8 cellular contexts compared by ENCODE assay signal in the genomic region with DNA sequence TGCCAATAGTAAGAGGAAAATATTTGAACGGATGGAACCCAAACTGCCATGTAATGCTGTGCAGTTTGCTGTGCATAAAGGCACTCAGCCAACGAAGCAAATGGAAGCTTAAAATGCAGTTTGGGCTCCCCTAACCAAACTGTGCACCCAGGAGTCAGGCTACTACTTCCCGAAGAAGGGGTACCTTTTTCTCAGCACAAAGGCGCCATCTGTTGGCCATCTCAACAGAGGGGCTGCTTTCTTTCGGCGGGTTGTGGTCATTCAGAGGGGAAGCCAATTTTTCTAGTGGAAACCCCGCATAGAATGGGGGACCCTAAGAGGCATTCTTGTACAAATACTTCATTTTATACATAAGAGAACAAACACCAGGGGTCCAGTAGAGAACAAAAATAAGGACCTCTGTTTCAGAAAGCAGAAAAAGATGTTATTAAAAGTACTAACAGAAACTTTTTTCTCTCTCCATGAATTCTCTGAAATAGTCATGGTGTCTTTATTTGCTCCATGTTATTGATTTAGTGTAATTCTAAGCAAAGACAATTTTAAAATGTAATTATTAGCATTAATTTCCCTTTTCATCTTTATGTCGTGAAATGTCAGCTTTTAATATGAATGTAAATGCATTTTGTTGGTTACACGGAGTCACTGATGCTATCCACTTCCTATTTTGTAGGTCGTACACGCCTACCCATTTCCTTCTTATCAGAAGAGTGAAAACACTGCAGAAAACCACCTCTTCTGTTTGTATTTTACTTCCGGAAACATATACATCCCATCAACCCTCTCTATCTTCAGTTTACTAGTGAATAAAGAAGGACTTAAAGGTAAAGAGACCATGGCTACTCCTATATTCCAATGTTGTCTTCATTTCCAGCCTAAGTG.
DNase-seq lines count a peak whose midpoint lies in the region; ATAC-seq lines count a peak whose summit lies in the region.

No MANE protein-coding gene starts in this region.

- no peak for ATAC-seq in GM18502 (IDR thresholded peaks at IDR 0.05; ENCODE audit: poor library complexity, unreplicated experiment)

- DNase-seq in stimulated activated CD4-positive, alpha-beta T cell treated with anti-CD3 and anti-CD28 coated beads, Interleukin-15, amount 100 ng/mL, for 24 hours: peak; percentile 21
- DNase-seq in stimulated activated CD4-positive, alpha-beta T cell treated with anti-CD3 and anti-CD28 coated beads, Interleukin-4, amount 100 ng/mL, for 24 hours: no peak
- DNase-seq in NCI-H2171 treated with DMSO at 0.1 percent for 48 hours (lab: John Stamatoyannopoulos, UW) (peak; percentile 79), amygdala (lab: John Stamatoyannopoulos, UW) (peak in 53 of 56 donors; percentile 3 to 89 (median 53)), iPS-NIHi11 (ENCODE audit: low spot score) (peak; percentile 76), stromal cell of bone marrow (ENCODE audit: low read depth) (peak; percentile 22), mesenteric fat pad (ENCODE audit: low spot score) (no peak)

Comparison
In these comparisons a context has a peak if more than half of its experiments do, and no peak if none do; other contexts are left out.
1. DNase-seq: peak in stimulated activated CD4-positive, alpha-beta T cell treated with anti-CD3 and anti-CD28 coated beads, Interleukin-15, amount 100 ng/mL, for 24 hours (single experiment), NCI-H2171 treated with DMSO at 0.1 percent for 48 hours (single experiment), amygdala (53 of 56), iPS-NIHi11 (single experiment) and stromal cell of bone marrow (single experiment); none in stimulated activated CD4-positive, alpha-beta T cell treated with anti-CD3 and anti-CD28 coated beads, Interleukin-4, amount 100 ng/mL, for 24 hours (single experiment) and mesenteric fat pad (single experiment).